10 cellular contexts compared by ENCODE assay signal in genomic region chr3:197541756-197542539, GRCh38. TPM values are rescaled to one million over a fixed set of nuclear protein-coding genes. Genes with fewer than 3 reads are reported as not detected.
DNase-seq lines count a peak whose midpoint lies in the region; ATAC-seq, FAIRE-seq and TF ChIP-seq lines count a peak whose summit lies in the region.
"Had no signal": no experiment of that assay in that cellular context is flagged by ENCODE, and none has a peak within 500 bp of the region (broad histone marks: within the 10 kb centered on the region; RNA-seq: fewer than 3 reads in every experiment).

No MANE protein-coding gene starts in this region.

- intact Hi-C loops in dorsolateral prefrontal cortex (cut with DNase I) = no loop called here

- DNase-seq in NCI-H1048 (lab: John Stamatoyannopoulos, UW) (peak; percentile 51), dorsolateral prefrontal cortex (peak; percentile 61 to 87 (median 78)), islet precursor cell (peak; percentile 89), GM12892 (ENCODE audit: insufficient read length) (no peak), NOMO-1 treated with dmso at 0.1 percent for 144 hours (lab: John Stamatoyannopoulos, UW; ENCODE audit: unreplicated experiment) (no peak)
- DNase-seq in effector CD4-positive, alpha-beta T cell = no peak
- DNase-seq: naive B cell had no signal

- H3K4me3 ChIP-seq in dorsolateral prefrontal cortex = peak overlapping the region in 36 of 59 donors; percentile 1 to 49 (median 29)

- no peaks in the 10 kb centered on the region for H3K27me3 ChIP-seq in dorsolateral prefrontal cortex

- TF ChIP-seq CTCF in 22Rv1 (IDR thresholded peaks at IDR 0.05) (no peak), dorsolateral prefrontal cortex (IDR thresholded peaks at IDR 0.05 in 54 of 56, conservative IDR thresholded peaks at IDR 0.05 in 2 of 56; ENCODE audit: low read depth in 1 of 56, partially characterized antibody in 56 of 56) (peak in 1 of 56 donors; percentile 29)

- peak overlapping the region; percentile 88 for H3K27ac ChIP-seq in 22Rv1
- H3K27ac ChIP-seq in dorsolateral prefrontal cortex = peak overlapping the region in 37 of 59 donors; percentile 6 to 72 (median 40)

- no peak for FAIRE-seq in GM12892 (lab: Jason Lieb, UNC)

- TF ChIP-seq POLR2A in GM12892 (IDR thresholded peaks at IDR 0.05; ENCODE audit: low read depth, low read length) = no peak

- no peak for ATAC-seq in HG02623 (IDR thresholded peaks at IDR 0.05; ENCODE audit: unreplicated experiment)
- ATAC-seq: stimulated activated memory B cell treated with anti-CD40 and anti-IgM and Interleukin-4, amounts not matched to agents 10 μg/mL and 1 μg/mL and 100 μg/mL, for 72 hours had no signal

RNA-seq across cellular contexts. Expression of gene BDH1, which starts 13.8 kb away (rescaled TPM):
- 100 to 1,000 TPM in 35 of 120 experiments, 10 to 100 TPM in 85; 52.3 to 136 (median 86.9) TPM for total RNA-seq in dorsolateral prefrontal cortex
- polyA plus RNA-seq in GM12892 (2012; ENCODE audit: missing spikeins) = 49.1 TPM

Comparison
In these comparisons a context has a peak if more than half of its experiments do, and no peak if none do; other contexts are left out.
1. DNase-seq: peak in NCI-H1048 (single experiment), dorsolateral prefrontal cortex (10 of 10) and islet precursor cell (single experiment); none in GM12892 (single experiment), effector CD4-positive, alpha-beta T cell (single experiment) and NOMO-1 treated with dmso at 0.1 percent for 144 hours (single experiment).